In genomic region chr10:5283305-5284158, GRCh38 we compare ENCODE assay signal across 9 cellular contexts.
DNase-seq lines count a peak whose midpoint lies in the region; ATAC-seq and TF ChIP-seq lines count a peak whose summit lies in the region.
"Had no signal": no experiment of that assay in that cellular context is flagged by ENCODE, and none has a peak within 500 bp of the region (broad histone marks: within the 10 kb centered on the region; RNA-seq: fewer than 3 reads in every experiment).

No MANE protein-coding gene starts in this region.

- CTCF ChIA-PET in CD8-positive, alpha-beta T cell (lab: Charles Lee) = interaction anchor here (0.6 to 4.2 kb wide), 14 partner anchors 8 to 469 kb away, joined by 3 to 32 read pairs (median 4); partner anchors contain the start of gene AKR1C3

- intact Hi-C loops in CD8-positive, alpha-beta T cell (cut with DNase I, micrococcal nuclease) = loop anchor here (1.0 to 10.0 kb wide), 6 partner anchors 99 to 469 kb away; partner anchors contain the start of gene AKR1C3 (in 2 of the 2)
- intact Hi-C loops in left ventricle myocardium inferior (cut with micrococcal nuclease) = loop anchor here (10.0 kb wide), 1 partner anchor 429 kb away; no protein-coding TSS in a partner anchor

- peak overlapping the region; percentile 11 for H3K4me2 ChIP-seq in skeletal muscle satellite cell (ENCODE audit: low read length)

- peak; percentile 52 for TF ChIP-seq CTCF in CD8-positive, alpha-beta T cell (IDR thresholded peaks at IDR 0.05)
- TF ChIP-seq CTCF in HL-60 (IDR thresholded peaks at IDR 0.05; ENCODE audit: insufficient read depth, low read length) (peak; percentile 2), left ventricle myocardium inferior (IDR thresholded peaks at IDR 0.05; ENCODE audit: borderline replicate concordance) (peak; percentile 81)

- no peak overlapping the region for H3K4me3 Mint-ChIP-seq in CD8-positive, alpha-beta T cell
- H3K4me3 Mint-ChIP-seq in activated naive CD8-positive, alpha-beta T cell treated with anti-CD3 and anti-CD28 coated beads, Interleukin-2, amount 10 ng/mL, durations not matched to agents 7 days and 5 days = peak overlapping the region; percentile 38

- H3K4me3 ChIP-seq in CD8-positive, alpha-beta T cell (ENCODE audit: low read depth, low read length) = no peak overlapping the region
- H3K4me3 ChIP-seq in HL-60 (replicated peaks; ENCODE audit: insufficient read depth, low read length) (no peak overlapping the region), left ventricle myocardium inferior (no peak overlapping the region), skeletal muscle satellite cell (ENCODE audit: low read length) (no peak overlapping the region)
- H3K4me3 ChIP-seq: SK-N-MC had no signal

- peak in 6 of 7 experiments; percentile 15 to 64 (median 49) for DNase-seq in CD8-positive, alpha-beta T cell
- DNase-seq in HL-60 (ENCODE audit: low read depth in 1 of 2, low spot score in 1 of 2) (peak in 1 of 2 experiments; percentile 66), SIG-M5 (lab: John Stamatoyannopoulos, UW) (peak; percentile 1), left ventricle myocardium inferior (peak; percentile 58), DMS79 treated with DMSO at 0.1 percent for 48 hours (lab: John Stamatoyannopoulos, UW) (no peak)
- no peak for DNase-seq in activated naive CD8-positive, alpha-beta T cell treated with anti-CD3 and anti-CD28 coated beads, Interleukin-2, amount 10 ng/mL, durations not matched to agents 7 days and 5 days

- H3K27ac Mint-ChIP-seq in CD8-positive, alpha-beta T cell = no peak overlapping the region
- H3K27ac Mint-ChIP-seq in activated naive CD8-positive, alpha-beta T cell treated with anti-CD3 and anti-CD28 coated beads, Interleukin-2, amount 10 ng/mL, durations not matched to agents 7 days and 5 days = peak overlapping the region; percentile 78

- H3K4me1 Mint-ChIP-seq in CD8-positive, alpha-beta T cell (ENCODE audit: low read depth) = peaks cover 17% of the 10 kb centered on the region
- H3K4me1 Mint-ChIP-seq in activated naive CD8-positive, alpha-beta T cell treated with anti-CD3 and anti-CD28 coated beads, Interleukin-2, amount 10 ng/mL, durations not matched to agents 7 days and 5 days = peaks cover 22% of the 10 kb centered on the region

- H3K27me3 Mint-ChIP-seq in CD8-positive, alpha-beta T cell (ENCODE audit: low read depth) = no peaks in the 10 kb centered on the region
- peaks cover 14% of the 10 kb centered on the region for H3K27me3 Mint-ChIP-seq in activated naive CD8-positive, alpha-beta T cell treated with anti-CD3 and anti-CD28 coated beads, Interleukin-2, amount 10 ng/mL, durations not matched to agents 7 days and 5 days

- no peaks in the 10 kb centered on the region for H3K9me3 ChIP-seq in CD8-positive, alpha-beta T cell (ENCODE audit: low read length)
- H3K9me3 ChIP-seq in left ventricle myocardium inferior (replicated peaks) = no peaks in the 10 kb centered on the region
- no peaks in the 10 kb centered on the region for H3K9me3 ChIP-seq in skeletal muscle satellite cell (replicated peaks; ENCODE audit: low read length)

- H3K9ac ChIP-seq in skeletal muscle satellite cell (ENCODE audit: low read depth, low read length) = no peak overlapping the region

- H3K36me3 Mint-ChIP-seq in CD8-positive, alpha-beta T cell = no peaks in the 10 kb centered on the region
- peaks cover 9% of the 10 kb centered on the region for H3K36me3 Mint-ChIP-seq in activated naive CD8-positive, alpha-beta T cell treated with anti-CD3 and anti-CD28 coated beads, Interleukin-2, amount 10 ng/mL, durations not matched to agents 7 days and 5 days

- POLR2A ChIA-PET in CD8-positive, alpha-beta T cell (lab: Charles Lee) = interaction anchor here (0.7 kb wide), 1 partner anchor 194 kb away, joined by 3 read pairs; no protein-coding TSS in a partner anchor
- POLR2A ChIA-PET in activated naive CD8-positive, alpha-beta T cell treated with anti-CD3 and anti-CD28 coated beads, Interleukin-2, amount 10 ng/mL, durations not matched to agents 7 days and 5 days (lab: Charles Lee) = interaction anchor here (1.2 kb wide), 1 partner anchor 10 kb away, joined by 5 read pairs; no protein-coding TSS in a partner anchor

- peak; percentile 73 for ATAC-seq in CD8-positive, alpha-beta T cell
- peak; percentile 75 for ATAC-seq in GM19397 (IDR thresholded peaks at IDR 0.05; ENCODE audit: unreplicated experiment)
- ATAC-seq in activated naive CD8-positive, alpha-beta T cell treated with anti-CD3 and anti-CD28 coated beads, Interleukin-2, amount 10 ng/mL, durations not matched to agents 7 days and 5 days (ENCODE audit: low read depth) = peak; percentile 74

- H3K36me3 ChIP-seq in CD8-positive, alpha-beta T cell (ENCODE audit: insufficient read depth, low read length) = no peaks in the 10 kb centered on the region
- H3K36me3 ChIP-seq in left ventricle myocardium inferior (no peaks in the 10 kb centered on the region), skeletal muscle satellite cell (ENCODE audit: insufficient read depth, low read length) (no peaks in the 10 kb centered on the region)

- no peaks in the 10 kb centered on the region for H3K27me3 ChIP-seq in CD8-positive, alpha-beta T cell (ENCODE audit: insufficient read depth, low read length)
- H3K27me3 ChIP-seq in HL-60 (ENCODE audit: insufficient read depth, poor library complexity, severe bottlenecking) (no peaks in the 10 kb centered on the region), left ventricle myocardium inferior (ENCODE audit: low read depth) (peaks cover 20% of the 10 kb centered on the region), skeletal muscle satellite cell (ENCODE audit: control insufficient read depth, insufficient read depth, low read length) (no peaks in the 10 kb centered on the region)

- no peaks in the 10 kb centered on the region for H3K9me3 Mint-ChIP-seq in CD8-positive, alpha-beta T cell
- H3K9me3 Mint-ChIP-seq in activated naive CD8-positive, alpha-beta T cell treated with anti-CD3 and anti-CD28 coated beads, Interleukin-2, amount 10 ng/mL, durations not matched to agents 7 days and 5 days = no peaks in the 10 kb centered on the region

- peaks cover 11% of the 10 kb centered on the region for H3K4me1 ChIP-seq in CD8-positive, alpha-beta T cell (ENCODE audit: insufficient read depth, low read length)
- H3K4me1 ChIP-seq in left ventricle myocardium inferior = peaks cover 4% of the 10 kb centered on the region
- H3K4me1 ChIP-seq in skeletal muscle satellite cell (ENCODE audit: control insufficient read depth, insufficient read depth, low read length) = peaks cover 15% of the 10 kb centered on the region

- H3K27ac ChIP-seq in CD8-positive, alpha-beta T cell (ENCODE audit: low read depth, low read length) = no peak overlapping the region
- H3K27ac ChIP-seq in HL-60 (replicated peaks) (peak overlapping the region; percentile 77), left ventricle myocardium inferior (replicated peaks) (no peak overlapping the region)
- H3K27ac ChIP-seq: SK-N-MC had no signal

Comparison
In these comparisons a context has a peak if more than half of its experiments do, and no peak if none do; other contexts are left out.
1. DNase-seq: peak in CD8-positive, alpha-beta T cell (6 of 7), SIG-M5 (single experiment) and left ventricle myocardium inferior (single experiment); none in activated naive CD8-positive, alpha-beta T cell treated with anti-CD3 and anti-CD28 coated beads, Interleukin-2, amount 10 ng/mL, durations not matched to agents 7 days and 5 days (single experiment) and DMS79 treated with DMSO at 0.1 percent for 48 hours (single experiment).
2. CTCF ChIP-seq: peak in every context shown above with its lines; median percentile 81 in left ventricle myocardium inferior; 52 in CD8-positive, alpha-beta T cell; 2 in HL-60.
3. Peak in every context shown above with its lines, with median percentiles within 50 percentile points of each other: ATAC-seq.